ENCODE assay signal across 9 cellular contexts in genomic region chr13:40933508-40933907, GRCh38.
DNase-seq lines count a peak whose midpoint lies in the region; ATAC-seq and TF ChIP-seq lines count a peak whose summit lies in the region.
"Had no signal": no experiment of that assay in that cellular context is flagged by ENCODE, and none has a peak within 500 bp of the region (broad histone marks: within the 10 kb centered on the region; RNA-seq: fewer than 3 reads in every experiment).

No MANE protein-coding gene starts in this region.

- peak overlapping the region; percentile 42 for H3K4me3 Mint-ChIP-seq in CD4-positive, alpha-beta T cell
- H3K4me3 Mint-ChIP-seq in activated T-helper 2 cell treated with anti-CD3 and anti-CD28 coated beads, Interferon-gamma antibody, Interleukin-2, Interleukin-4, amounts not matched to agents 10 μg/mL and 5 μg/mL and 100 μg/mL, durations not matched to agents 14 hours and 24 hours and 36 hours (ENCODE audit: low read depth), result no peak overlapping the region

- no peaks in the 10 kb centered on the region for H3K9me3 Mint-ChIP-seq in CD4-positive, alpha-beta T cell
- no peaks in the 10 kb centered on the region for H3K9me3 Mint-ChIP-seq in activated T-helper 2 cell treated with anti-CD3 and anti-CD28 coated beads, Interferon-gamma antibody, Interleukin-2, Interleukin-4, amounts not matched to agents 10 μg/mL and 5 μg/mL and 100 μg/mL, durations not matched to agents 14 hours and 24 hours and 36 hours

- H3K27ac ChIP-seq in CD4-positive, alpha-beta T cell (ENCODE audit: low read depth, low read length), result no peak overlapping the region
- H3K27ac ChIP-seq: C4-2B had no signal

- no peak for TF ChIP-seq CTCF in CD4-positive, alpha-beta T cell (IDR thresholded peaks at IDR 0.05)

- CTCF ChIA-PET in CD4-positive, alpha-beta T cell (lab: Charles Lee), result interaction anchor here (1.1 kb wide), 1 partner anchor 32 kb away, joined by 3 read pairs; no protein-coding TSS in a partner anchor

- no peak for DNase-seq in CD4-positive, alpha-beta T cell
- DNase-seq in activated T-helper 2 cell treated with anti-CD3 and anti-CD28 coated beads, Interferon-gamma antibody, Interleukin-2, Interleukin-4, amounts not matched to agents 10 μg/mL and 5 μg/mL and 100 μg/mL, durations not matched to agents 14 hours and 24 hours and 36 hours (ENCODE audit: low spot score), result no peak
- DNase-seq in A172 (ENCODE audit: low spot score), result no peak
- DNase-seq in MV-4-11 (lab: John Stamatoyannopoulos, UW), result no peak
- no peak for DNase-seq in stimulated activated CD8-positive, alpha-beta memory T cell treated with anti-CD3 and anti-CD28 coated beads, Interleukin-4, amount 100 ng/mL, for 48 hours

- no peaks in the 10 kb centered on the region for H3K9me3 ChIP-seq in CD4-positive, alpha-beta T cell (ENCODE audit: control insufficient read depth, low read length)

- no peaks in the 10 kb centered on the region for H3K27me3 ChIP-seq in CD4-positive, alpha-beta T cell (ENCODE audit: control insufficient read depth, insufficient read depth, low read length)

- peak overlapping the region; percentile 57 for H3K27ac Mint-ChIP-seq in CD4-positive, alpha-beta T cell
- peak overlapping the region; percentile 73 for H3K27ac Mint-ChIP-seq in activated T-helper 2 cell treated with anti-CD3 and anti-CD28 coated beads, Interferon-gamma antibody, Interleukin-2, Interleukin-4, amounts not matched to agents 10 μg/mL and 5 μg/mL and 100 μg/mL, durations not matched to agents 14 hours and 24 hours and 36 hours

- intact Hi-C loops in CD4-positive, alpha-beta T cell (cut with DNase I, micrococcal nuclease), result no loop called here
- intact Hi-C loops in activated T-helper 2 cell treated with anti-CD3 and anti-CD28 coated beads, Interferon-gamma antibody, Interleukin-2, Interleukin-4, amounts not matched to agents 10 μg/mL and 5 μg/mL and 100 μg/mL, durations not matched to agents 14 hours and 24 hours and 36 hours (cut with micrococcal nuclease), result no loop called here

- no peaks in the 10 kb centered on the region for H3K27me3 Mint-ChIP-seq in CD4-positive, alpha-beta T cell
- H3K27me3 Mint-ChIP-seq in activated T-helper 2 cell treated with anti-CD3 and anti-CD28 coated beads, Interferon-gamma antibody, Interleukin-2, Interleukin-4, amounts not matched to agents 10 μg/mL and 5 μg/mL and 100 μg/mL, durations not matched to agents 14 hours and 24 hours and 36 hours (ENCODE audit: low read depth), result no peaks in the 10 kb centered on the region

- POLR2A ChIA-PET in CD4-positive, alpha-beta T cell (lab: Charles Lee), result interaction anchor here (1.3 kb wide), 1 partner anchor 126 kb away, joined by 4 read pairs; no protein-coding TSS in a partner anchor

- H3K4me1 Mint-ChIP-seq in CD4-positive, alpha-beta T cell (ENCODE audit: low read depth), result peaks cover 44% of the 10 kb centered on the region
- peaks cover 19% of the 10 kb centered on the region for H3K4me1 Mint-ChIP-seq in activated T-helper 2 cell treated with anti-CD3 and anti-CD28 coated beads, Interferon-gamma antibody, Interleukin-2, Interleukin-4, amounts not matched to agents 10 μg/mL and 5 μg/mL and 100 μg/mL, durations not matched to agents 14 hours and 24 hours and 36 hours (ENCODE audit: low read depth)

- no peak for ATAC-seq in CD4-positive, alpha-beta T cell (ENCODE audit: poor library complexity)
- peak; percentile 76 for ATAC-seq in GM18907 (IDR thresholded peaks at IDR 0.05; ENCODE audit: unreplicated experiment)
- ATAC-seq in HG02973 (IDR thresholded peaks at IDR 0.05; ENCODE audit: unreplicated experiment), result peak; percentile 65
- ATAC-seq in GM21528 (IDR thresholded peaks at IDR 0.05; ENCODE audit: low FRiP score, unreplicated experiment), result no peak

- peaks cover 92% of the 10 kb centered on the region for H3K36me3 Mint-ChIP-seq in CD4-positive, alpha-beta T cell (ENCODE audit: low read depth)
- peaks cover 54% of the 10 kb centered on the region for H3K36me3 Mint-ChIP-seq in activated T-helper 2 cell treated with anti-CD3 and anti-CD28 coated beads, Interferon-gamma antibody, Interleukin-2, Interleukin-4, amounts not matched to agents 10 μg/mL and 5 μg/mL and 100 μg/mL, durations not matched to agents 14 hours and 24 hours and 36 hours (ENCODE audit: low read depth)

Comparison
In these comparisons a context has a peak if more than half of its experiments do, and no peak if none do; other contexts are left out.
1. ATAC-seq: peak in GM18907 (single experiment) and HG02973 (single experiment); none in CD4-positive, alpha-beta T cell (single experiment) and GM21528 (single experiment).